16 cellular contexts compared by ENCODE assay signal in the genomic region with DNA sequence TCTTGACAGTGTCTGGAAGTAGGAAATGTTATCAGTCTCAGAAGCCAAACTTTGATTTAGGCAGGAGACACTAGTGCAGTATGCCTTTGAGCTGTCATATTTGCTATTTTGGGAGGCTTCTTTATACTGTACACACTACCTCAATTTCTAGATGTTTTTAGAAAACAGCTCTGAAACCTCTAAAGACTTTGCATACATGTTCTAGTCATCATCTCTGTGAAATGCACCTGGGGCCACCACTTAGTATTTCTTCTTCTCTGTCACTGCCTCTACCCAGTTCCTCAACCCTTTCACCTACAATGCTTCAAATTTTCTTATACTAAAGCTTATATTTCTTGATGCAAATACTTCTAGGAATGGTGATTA. TPM values are rescaled to one million over a fixed set of nuclear protein-coding genes. Genes with fewer than 3 reads are reported as not detected.
DNase-seq lines count a peak whose midpoint lies in the region; ATAC-seq and TF ChIP-seq lines count a peak whose summit lies in the region.
"Had no signal": no experiment of that assay in that cellular context is flagged by ENCODE, and none has a peak within 500 bp of the region (broad histone marks: within the 10 kb centered on the region; RNA-seq: fewer than 3 reads in every experiment).

No MANE protein-coding gene starts in this region.

- H3K36me3 Mint-ChIP-seq in effector memory CD8-positive, alpha-beta T cell (ENCODE audit: insufficient read depth), result no peaks in the 10 kb centered on the region
- H3K36me3 Mint-ChIP-seq: mesothelial cell of epicardium had no signal

- peak; percentile 48 for DNase-seq in GM06990 (ENCODE audit: extremely low read depth, insufficient read length)
- peak; percentile 7 for DNase-seq in GM19240 (ENCODE audit: insufficient read length, low spot score)
- DNase-seq in WERI-Rb-1, result no peak
- no peak for DNase-seq in occipital lobe (lab: John Stamatoyannopoulos, UW)
- DNase-seq in effector memory CD8-positive, alpha-beta T cell, result no peak
- DNase-seq in LoVo (ENCODE audit: low spot score), result no peak
- DNase-seq: activated CD4-positive, alpha-beta T cell treated with anti-CD3 and anti-CD28 coated beads, Interleukin-2, amount 10 ng/mL, durations not matched to agents 24 days and 14 days; activated gamma-delta T cell; DMS 273 treated with DMSO at 0.1 percent for 48 hours; NCI-H1436 treated with DMSO at 0.1 percent for 48 hours had no signal

- H3K9me3 Mint-ChIP-seq in effector memory CD8-positive, alpha-beta T cell, result peaks cover 0 to 3% of the 10 kb centered on the region in 2 donors
- H3K9me3 Mint-ChIP-seq: activated CD4-positive, alpha-beta T cell treated with anti-CD3 and anti-CD28 coated beads, Interleukin-2, amount 10 ng/mL, durations not matched to agents 24 days and 14 days; stimulated activated naive CD8-positive, alpha-beta T cell treated with anti-CD3 and anti-CD28 coated beads, Interleukin-15, Interleukin-2, amounts not matched to agents 100 ng/mL and 50 ng/mL, for 24 hours had no signal

- H3K9me3 ChIP-seq in WERI-Rb-1 (ENCODE audit: severe bottlenecking), result no peaks in the 10 kb centered on the region
- H3K9me3 ChIP-seq: prostate gland had no signal

- H3K27me3 ChIP-seq in GM06990 (replicated peaks; ENCODE audit: control insufficient read depth, insufficient read depth, low read length), result no peaks in the 10 kb centered on the region
- H3K27me3 ChIP-seq in WERI-Rb-1 (ENCODE audit: insufficient read depth, low read depth, severe bottlenecking), result no peaks in the 10 kb centered on the region
- H3K27me3 ChIP-seq: cardiac muscle cell had no signal

- ATAC-seq in GM21825 (IDR thresholded peaks at IDR 0.05; ENCODE audit: unreplicated experiment) (peak; percentile 91), HG03139 (IDR thresholded peaks at IDR 0.05; ENCODE audit: unreplicated experiment) (peak; percentile 90)
- ATAC-seq in effector memory CD8-positive, alpha-beta T cell (replicated peaks), result no peak

- H3K4me3 ChIP-seq in GM06990 (replicated peaks; ENCODE audit: low read depth, low read length) (no peak overlapping the region), WERI-Rb-1 (ENCODE audit: low read depth, low read length) (no peak overlapping the region)
- H3K4me3 ChIP-seq: cardiac muscle cell, prostate gland had no signal

- no peaks in the 10 kb centered on the region for H3K4me1 Mint-ChIP-seq in effector memory CD8-positive, alpha-beta T cell (ENCODE audit: low read depth in 2 of 2)
- H3K4me1 Mint-ChIP-seq: activated CD4-positive, alpha-beta T cell treated with anti-CD3 and anti-CD28 coated beads, Interleukin-2, amount 10 ng/mL, durations not matched to agents 24 days and 14 days had no signal

- H3K27ac Mint-ChIP-seq in effector memory CD8-positive, alpha-beta T cell, result no peak overlapping the region
- H3K27ac Mint-ChIP-seq: activated CD4-positive, alpha-beta T cell treated with anti-CD3 and anti-CD28 coated beads, Interleukin-2, amount 10 ng/mL, durations not matched to agents 24 days and 14 days; mesothelial cell of epicardium; stimulated activated naive CD8-positive, alpha-beta T cell treated with anti-CD3 and anti-CD28 coated beads, Interleukin-15, Interleukin-2, amounts not matched to agents 100 ng/mL and 50 ng/mL, for 24 hours had no signal

- no peaks in the 10 kb centered on the region for H3K36me3 ChIP-seq in GM06990 (ENCODE audit: control insufficient read depth, insufficient read depth, low read length)
- H3K36me3 ChIP-seq in WERI-Rb-1, result no peaks in the 10 kb centered on the region
- H3K36me3 ChIP-seq: cardiac muscle cell, prostate gland had no signal

- no peaks in the 10 kb centered on the region for H3K27me3 Mint-ChIP-seq in effector memory CD8-positive, alpha-beta T cell
- H3K27me3 Mint-ChIP-seq: stimulated activated naive CD8-positive, alpha-beta T cell treated with anti-CD3 and anti-CD28 coated beads, Interleukin-15, Interleukin-2, amounts not matched to agents 100 ng/mL and 50 ng/mL, for 24 hours had no signal

- no peak overlapping the region for H3K4me3 Mint-ChIP-seq in effector memory CD8-positive, alpha-beta T cell
- H3K4me3 Mint-ChIP-seq: activated CD4-positive, alpha-beta T cell treated with anti-CD3 and anti-CD28 coated beads, Interleukin-2, amount 10 ng/mL, durations not matched to agents 24 days and 14 days; mesothelial cell of epicardium; stimulated activated naive CD8-positive, alpha-beta T cell treated with anti-CD3 and anti-CD28 coated beads, Interleukin-15, Interleukin-2, amounts not matched to agents 100 ng/mL and 50 ng/mL, for 24 hours had no signal

- no peak overlapping the region for H3K27ac ChIP-seq in WERI-Rb-1
- H3K27ac ChIP-seq: cardiac muscle cell, prostate gland had no signal

- TF ChIP-seq CTCF in GM06990 (IDR thresholded peaks at IDR 0.05; ENCODE audit: insufficient read depth, low read length, poor library complexity, severe bottlenecking) (no peak), WERI-Rb-1 (IDR thresholded peaks at IDR 0.05; ENCODE audit: low read depth, low read length) (no peak)

RNA-seq across cellular contexts. Expression of a gene that starts 29.1 kb away (rescaled TPM):
- total RNA-seq in occipital lobe, result 2.3 TPM

Comparison
In these comparisons a context has a peak if more than half of its experiments do, and no peak if none do; other contexts are left out.
1. DNase-seq: peak in GM06990 (single experiment) and GM19240 (single experiment); none in WERI-Rb-1 (single experiment), occipital lobe (single experiment), effector memory CD8-positive, alpha-beta T cell (0 of 3) and LoVo (single experiment).